Comparison of ENCODE assay signal across 24 cellular contexts in genomic region chr2:196136151-196136550, GRCh38. TPM values are rescaled to one million over a fixed set of nuclear protein-coding genes. Genes with fewer than 3 reads are reported as not detected.
DNase-seq lines count a peak whose midpoint lies in the region; ATAC-seq, FAIRE-seq and TF ChIP-seq lines count a peak whose summit lies in the region.
"Had no signal": no experiment of that assay in that cellular context is flagged by ENCODE, and none has a peak within 500 bp of the region (broad histone marks: within the 10 kb centered on the region; RNA-seq: fewer than 3 reads in every experiment).

No MANE protein-coding gene starts in this region.

- no peak for TF ChIP-seq RAD21 in GM12878 (IDR thresholded peaks at IDR 0.05; ENCODE audit: insufficient read depth, low read depth, low read length)

- TSS peak; percentile 26 for BruUV-seq in GM12878 (replicated peaks; lab: Mats Ljungman, UMichigan)

- TF ChIP-seq CTCF in GM12878 (IDR thresholded peaks at IDR 0.05 in 2 of 3, conservative IDR thresholded peaks at IDR 0.05 in 1 of 3; ENCODE audit: control insufficient read depth in 2 of 3, extremely low read depth in 1 of 3, insufficient read depth in 1 of 3, low read depth in 3 of 3, low read length in 3 of 3) (no peak), osteoblast (IDR thresholded peaks at IDR 0.05; ENCODE audit: extremely low read depth, low read depth, low read length) (no peak), endothelial cell (IDR thresholded peaks at IDR 0.05; ENCODE audit: unreplicated experiment) (no peak)

- H3K27ac ChIP-seq in GM12878 (ENCODE audit: control insufficient read depth, insufficient read depth), result no peak overlapping the region
- H3K27ac ChIP-seq in osteoblast (ENCODE audit: low read depth, low read length), result no peak overlapping the region
- H3K27ac ChIP-seq: 22Rv1; BLaER1 treated with 17β-estradiol and CSF1 and Interleukin-3, amounts not matched to agents 10 nM and 100 nM had no signal

- peaks cover 7 to 38% of the 10 kb centered on the region in 2 experiments for H3K36me3 ChIP-seq in GM12878 (ENCODE audit: control insufficient read depth in 2 of 2, insufficient read depth in 2 of 2, low read length in 1 of 2)
- peaks cover 88% of the 10 kb centered on the region for H3K36me3 ChIP-seq in osteoblast (ENCODE audit: insufficient read depth, low read length)

- no peaks in the 10 kb centered on the region for H3K27me3 Mint-ChIP-seq in activated CD4-positive, alpha-beta memory T cell treated with anti-CD3 and anti-CD28 coated beads for 36 hours
- no peaks in the 10 kb centered on the region for H3K27me3 Mint-ChIP-seq in activated CD4-positive, alpha-beta memory T cell treated with anti-CD3 and anti-CD28 coated beads, Interleukin-2, amount 10 ng/mL, durations not matched to agents 7 days and 5 days
- no peaks in the 10 kb centered on the region for H3K27me3 Mint-ChIP-seq in endothelial cell (ENCODE audit: unreplicated experiment)

- peak overlapping the region; percentile 51 for H3K27ac Mint-ChIP-seq in activated CD4-positive, alpha-beta memory T cell treated with anti-CD3 and anti-CD28 coated beads for 36 hours
- no peak overlapping the region for H3K27ac Mint-ChIP-seq in activated CD4-positive, alpha-beta memory T cell treated with anti-CD3 and anti-CD28 coated beads, Interleukin-2, amount 10 ng/mL, durations not matched to agents 7 days and 5 days
- H3K27ac Mint-ChIP-seq in endothelial cell (ENCODE audit: unreplicated experiment), result no peak overlapping the region

- peaks cover 86% of the 10 kb centered on the region for H3K36me3 Mint-ChIP-seq in activated CD4-positive, alpha-beta memory T cell treated with anti-CD3 and anti-CD28 coated beads for 36 hours
- H3K36me3 Mint-ChIP-seq in activated CD4-positive, alpha-beta memory T cell treated with anti-CD3 and anti-CD28 coated beads, Interleukin-2, amount 10 ng/mL, durations not matched to agents 7 days and 5 days (ENCODE audit: low read depth), result peaks cover 94% of the 10 kb centered on the region
- H3K36me3 Mint-ChIP-seq in endothelial cell (ENCODE audit: low read depth, unreplicated experiment), result peaks cover 44% of the 10 kb centered on the region

- POLR2A ChIA-PET in activated CD4-positive, alpha-beta memory T cell treated with anti-CD3 and anti-CD28 coated beads for 36 hours (lab: Charles Lee), result interaction anchor here (0.7 kb wide), 1 partner anchor 504 kb away, joined by 3 read pairs; no protein-coding TSS in a partner anchor
- POLR2A ChIA-PET in activated CD4-positive, alpha-beta memory T cell treated with anti-CD3 and anti-CD28 coated beads, Interleukin-2, amount 10 ng/mL, durations not matched to agents 7 days and 5 days (lab: Charles Lee), result interaction anchor here (0.8 to 2.4 kb wide), 2 partner anchors 8 to 14 kb away, joined by 3 to 12 read pairs; no protein-coding TSS in a partner anchor
- POLR2A ChIA-PET in GM12878 (lab: Charles Lee), result interaction anchor here (0.8 kb wide), 1 partner anchor 8 kb away, joined by 4 read pairs; no protein-coding TSS in a partner anchor

- H3K9me3 Mint-ChIP-seq in activated CD4-positive, alpha-beta memory T cell treated with anti-CD3 and anti-CD28 coated beads for 36 hours, result peaks cover 34% of the 10 kb centered on the region
- peaks cover 19% of the 10 kb centered on the region for H3K9me3 Mint-ChIP-seq in activated CD4-positive, alpha-beta memory T cell treated with anti-CD3 and anti-CD28 coated beads, Interleukin-2, amount 10 ng/mL, durations not matched to agents 7 days and 5 days
- H3K9me3 Mint-ChIP-seq in endothelial cell (ENCODE audit: unreplicated experiment), result peaks cover 8% of the 10 kb centered on the region

- WGBS in GM12878 (ENCODE audit: insufficient coverage, insufficient replicate concordance, low lambda C conversion rate, missing lambda C conversion rate), result 98% methylated on average over 7 of the region's 7 CpGs

- RAD21 ChIA-PET in GM12878 (lab: Charles Lee; ENCODE audit: unreplicated experiment), result interaction anchor here (2.4 kb wide), 1 partner anchor 140 kb away, joined by 6 read pairs; no protein-coding TSS in a partner anchor

- no peak for FAIRE-seq in GM12878 (lab: Jason Lieb, UNC)
- FAIRE-seq: H54, HepG2 had no signal

- H3K9me3 ChIP-seq in GM12878 (replicated peaks; ENCODE audit: control insufficient read depth, insufficient read depth, low read length), result peaks cover 19% of the 10 kb centered on the region
- H3K9me3 ChIP-seq in osteoblast (ENCODE audit: low read depth, low read length), result peaks cover 17% of the 10 kb centered on the region

- CTCF ChIA-PET in activated CD4-positive, alpha-beta memory T cell treated with anti-CD3 and anti-CD28 coated beads for 36 hours (lab: Charles Lee), result interaction anchor here (0.6 to 1.4 kb wide), 2 partner anchors 140 to 898 kb away, joined by 3 read pairs; no protein-coding TSS in a partner anchor
- CTCF ChIA-PET in activated CD4-positive, alpha-beta memory T cell treated with anti-CD3 and anti-CD28 coated beads, Interleukin-2, amount 10 ng/mL, durations not matched to agents 7 days and 5 days (lab: Charles Lee), result interaction anchor here (1.5 kb wide), 1 partner anchor 58 kb away, joined by 4 read pairs; no protein-coding TSS in a partner anchor
- CTCF ChIA-PET in GM12878 (lab: Yijun Ruan, JAX), result no interaction called here

- in situ Hi-C loops in GM12878 (cut with MboI), result no loop called here

- H3K4me2 ChIP-seq in GM12878 (ENCODE audit: control insufficient read depth, insufficient read depth), result no peak overlapping the region
- H3K4me2 ChIP-seq in osteoblast (ENCODE audit: insufficient read depth, low read length), result no peak overlapping the region
- H3K4me2 ChIP-seq: BLaER1 treated with 17β-estradiol and CSF1 and Interleukin-3, amounts not matched to agents 10 nM and 100 nM had no signal

- no peak for DNase-seq in activated CD4-positive, alpha-beta memory T cell treated with anti-CD3 and anti-CD28 coated beads for 36 hours
- DNase-seq in activated CD4-positive, alpha-beta memory T cell treated with anti-CD3 and anti-CD28 coated beads, Interleukin-2, amount 10 ng/mL, durations not matched to agents 7 days and 5 days, result no peak
- DNase-seq in RKO (ENCODE audit: low spot score), result peak; percentile 12
- no peak for DNase-seq in GM12878 (ENCODE audit: low read depth, low spot score)
- peak; percentile 8 for DNase-seq in osteoblast (ENCODE audit: insufficient read length, low spot score, missing footprints)
- DNase-seq in COLO829 (ENCODE audit: low spot score), result no peak
- no peak for DNase-seq in endothelial cell (ENCODE audit: low spot score)
- DNase-seq in hippocampal formation (lab: John Stamatoyannopoulos, UW), result no peak
- DNase-seq: Caco-2, DMS53, GDM1, Karpas-422, MM.1S, NCI-H1105 treated with DMSO at 0.1 percent for 48 hours, NCI-H187 treated with DMSO at 0.1 percent for 48 hours, NCI-H2171, NCI-H510A, NCI-H82, Right ventricle myocardium superior had no signal

- no peak for TF ChIP-seq POLR2A in GM12878 (IDR thresholded peaks at IDR 0.05; ENCODE audit: low read depth, low read length)

- no peak overlapping the region for H3K4me3 Mint-ChIP-seq in activated CD4-positive, alpha-beta memory T cell treated with anti-CD3 and anti-CD28 coated beads for 36 hours
- no peak overlapping the region for H3K4me3 Mint-ChIP-seq in activated CD4-positive, alpha-beta memory T cell treated with anti-CD3 and anti-CD28 coated beads, Interleukin-2, amount 10 ng/mL, durations not matched to agents 7 days and 5 days
- H3K4me3 Mint-ChIP-seq in endothelial cell (ENCODE audit: unreplicated experiment), result no peak overlapping the region

- no peaks in the 10 kb centered on the region for H3K4me1 ChIP-seq in GM12878 (ENCODE audit: control insufficient read depth, insufficient read depth, low read length)
- peaks cover 5% of the 10 kb centered on the region for H3K4me1 ChIP-seq in osteoblast (ENCODE audit: insufficient read depth, low read length)
- H3K4me1 ChIP-seq: BLaER1 treated with 17β-estradiol and CSF1 and Interleukin-3, amounts not matched to agents 10 nM and 100 nM; Caco-2 had no signal

- H2AFZ ChIP-seq in GM12878 (ENCODE audit: control insufficient read depth, low read depth, low read length) (no peak overlapping the region), osteoblast (ENCODE audit: low read length) (no peak overlapping the region)

- no peaks in the 10 kb centered on the region for H3K27me3 ChIP-seq in GM12878 (replicated peaks in 1 of 2; ENCODE audit: control insufficient read depth in 2 of 2, insufficient read depth in 2 of 2, low read length in 1 of 2)
- no peaks in the 10 kb centered on the region for H3K27me3 ChIP-seq in osteoblast (ENCODE audit: insufficient read depth, low read length)
- H3K27me3 ChIP-seq: BLaER1 treated with 17β-estradiol and CSF1 and Interleukin-3, amounts not matched to agents 10 nM and 100 nM had no signal

- no peak overlapping the region for H3K9ac ChIP-seq in GM12878 (ENCODE audit: control insufficient read depth, insufficient read depth, low read length)
- H3K9ac ChIP-seq: BLaER1 treated with 17β-estradiol and CSF1 and Interleukin-3, amounts not matched to agents 10 nM and 100 nM had no signal

- intact Hi-C loops in activated CD4-positive, alpha-beta memory T cell treated with anti-CD3 and anti-CD28 coated beads for 36 hours (cut with micrococcal nuclease), result no loop called here
- intact Hi-C loops in GM12878 (cut with micrococcal nuclease; ENCODE audit: unreplicated experiment), result no loop called here

- peak; percentile 5; the same call in 1 of the 3 replicates for ATAC-seq in GM12878
- ATAC-seq: HepG2, Panc1 had no signal

- TF ChIP-seq EP300 in GM12878 (IDR thresholded peaks at IDR 0.05; ENCODE audit: borderline replicate concordance in 1 of 2, control insufficient read depth in 1 of 2, low read depth in 2 of 2, low read length in 2 of 2), result no peak

- H3K79me2 ChIP-seq in GM12878 (ENCODE audit: control insufficient read depth, insufficient read depth, low read length) (no peaks in the 10 kb centered on the region), osteoblast (ENCODE audit: insufficient read depth, low read length) (peaks cover 5% of the 10 kb centered on the region)

- H3K4me3 ChIP-seq in GM12878, result no peak overlapping the region
- no peak overlapping the region for H3K4me3 ChIP-seq in osteoblast (ENCODE audit: insufficient read depth, low read length)
- H3K4me3 ChIP-seq: BLaER1 treated with 17β-estradiol and CSF1 and Interleukin-3, amounts not matched to agents 10 nM and 100 nM had no signal

- peaks cover 27% of the 10 kb centered on the region for H3K4me1 Mint-ChIP-seq in activated CD4-positive, alpha-beta memory T cell treated with anti-CD3 and anti-CD28 coated beads for 36 hours (ENCODE audit: low read depth)
- H3K4me1 Mint-ChIP-seq in activated CD4-positive, alpha-beta memory T cell treated with anti-CD3 and anti-CD28 coated beads, Interleukin-2, amount 10 ng/mL, durations not matched to agents 7 days and 5 days, result peaks cover 56% of the 10 kb centered on the region
- H3K4me1 Mint-ChIP-seq in endothelial cell (ENCODE audit: unreplicated experiment), result no peaks in the 10 kb centered on the region

- SMC1A ChIA-PET in GM12878 (lab: Charles Lee; ENCODE audit: uncharacterized antibody, unreplicated experiment), result interaction anchor here (1.5 kb wide), 1 partner anchor 140 kb away, joined by 5 read pairs; no protein-coding TSS in a partner anchor

- H4K20me1 ChIP-seq in GM12878 (ENCODE audit: control insufficient read depth, insufficient read depth) (no peaks in the 10 kb centered on the region), osteoblast (ENCODE audit: insufficient read depth, low read length) (no peaks in the 10 kb centered on the region)

RNA-seq across cellular contexts. Expression of gene STK17B, which starts 35.2 kb away (rescaled TPM):
- 100 to 1,000 TPM; 175 to 176 TPM for total RNA-seq in activated CD4-positive, alpha-beta memory T cell treated with anti-CD3 and anti-CD28 coated beads for 36 hours
- 100 to 1,000 TPM; 365 to 367 TPM for total RNA-seq in activated CD4-positive, alpha-beta memory T cell treated with anti-CD3 and anti-CD28 coated beads, Interleukin-2, amount 10 ng/mL, durations not matched to agents 7 days and 5 days
- 287 and 297 TPM in 2 replicates for total RNA-seq in GM12878 (2013; cell fraction: nucleolus; rRNA removed)
- total RNA-seq in GM12878 (2014; rRNA removed) (79.5 and 93.8 TPM in 2 replicates), GM12878 (2014; rRNA removed; fragmentation: Illumina TruSeq; extraction: Trizol) (108 and 112 TPM in 2 replicates), GM12878 (2021) (73.3 and 74.2 TPM in 2 replicates), osteoblast (139 and 140 TPM in 2 replicates), endothelial cell (ENCODE audit: unreplicated experiment) (7.9 TPM)
- 16.7 TPM for polyA plus RNA-seq in GM12878 (2011; ENCODE audit: low read depth)
- polyA plus RNA-seq in GM12878 (2011; rRNA removed) (78.5 and 140 TPM in 2 replicates), GM12878 (2014; fragmentation: Illumina TruSeq; extraction: Trizol) (55.3 and 75.5 TPM in 2 replicates), GM12878 (2014; fragmentation: Nextera tagmentation; extraction: Ambion mirVana) (10 to 100 TPM; 21.2 to 28.2 TPM), GM12878 (2014; rRNA removed) (27.6 and 35.5 TPM in 2 replicates), GM12878 (2016; fragmentation: Nextera tagmentation; extraction: Ambion mirVana) (10 to 100 TPM; 46.2 to 52.1 TPM)
- polyA plus RNA-seq in GM12878 (2011; cell fraction: cytosol; rRNA removed), result 21.6 and 28.7 TPM in 2 replicates
- polyA plus RNA-seq in GM12878 (2011; cell fraction: nucleus; rRNA removed), result 22.5 and 24.8 TPM in 2 replicates
- 34.8 and 37.2 TPM in 2 replicates for polyA plus RNA-seq in GM12878 (2012)
- 64.3 and 113 TPM in 2 replicates for polyA minus RNA-seq in GM12878 (2011; rRNA and poly(A)+ RNA removed)
- polyA minus RNA-seq in GM12878 (2011; cell fraction: cytosol; rRNA and poly(A)+ RNA removed), result 42.9 and 44.6 TPM in 2 replicates
- polyA minus RNA-seq in GM12878 (2011; cell fraction: nucleus; rRNA and poly(A)+ RNA removed), result 38.0 and 57.0 TPM in 2 replicates

Comparison
In these comparisons a context has a peak if more than half of its experiments do, and no peak if none do; other contexts are left out.
1. DNase-seq: peak in RKO (single experiment) and osteoblast (single experiment); none in activated CD4-positive, alpha-beta memory T cell treated with anti-CD3 and anti-CD28 coated beads for 36 hours (single experiment), activated CD4-positive, alpha-beta memory T cell treated with anti-CD3 and anti-CD28 coated beads, Interleukin-2, amount 10 ng/mL, durations not matched to agents 7 days and 5 days (single experiment), GM12878 (single experiment), COLO829 (single experiment), endothelial cell (single experiment) and hippocampal formation (0 of 2).